In the genomic region with DNA sequence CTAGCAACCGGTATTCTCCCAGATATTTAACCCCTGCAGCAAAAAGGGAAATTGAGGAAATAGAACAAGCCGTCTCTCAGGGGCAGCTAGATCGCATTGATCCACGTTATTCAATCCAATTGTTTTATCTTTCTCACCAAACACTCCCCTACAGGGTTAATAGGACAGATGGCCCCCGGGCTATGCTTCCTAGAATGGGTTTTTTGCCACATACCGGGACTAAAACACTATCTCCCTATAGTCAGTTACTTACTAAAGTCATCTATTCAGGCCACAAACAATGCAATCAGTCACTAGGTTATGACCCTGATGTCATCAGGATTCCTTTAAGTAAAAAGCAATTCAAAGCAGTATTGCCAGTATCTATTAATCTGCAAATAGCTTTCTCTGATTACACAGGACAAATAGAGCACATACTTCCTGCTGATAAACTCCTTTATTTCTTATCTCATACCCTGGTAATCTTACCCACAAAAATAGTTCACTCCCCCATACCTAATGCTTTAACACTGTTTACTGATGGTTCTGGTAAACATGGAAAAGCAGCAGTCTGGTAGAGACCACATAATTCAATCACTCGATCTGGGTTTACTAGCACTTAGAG, we compare ENCODE assay signal across 33 cellular contexts.
DNase-seq lines count a peak whose midpoint lies in the region; ATAC-seq and TF ChIP-seq lines count a peak whose summit lies in the region.
"Had no signal": no experiment of that assay in that cellular context is flagged by ENCODE, and none has a peak within 500 bp of the region (broad histone marks: within the 10 kb centered on the region; RNA-seq: fewer than 3 reads in every experiment).

No MANE protein-coding gene starts in this region.

- TF ChIP-seq POLR2A in esophagus squamous epithelium (IDR thresholded peaks at IDR 0.05), result no peak

- peak overlapping the region; percentile 57 for H2BK5ac ChIP-seq in mesenchymal stem cell (ENCODE audit: low read depth, low read length, poor library complexity, severe bottlenecking)

- H4K8ac ChIP-seq in mesenchymal stem cell (ENCODE audit: low read length), result no peak overlapping the region

- no peak for TF ChIP-seq CTCF in esophagus squamous epithelium (IDR thresholded peaks at IDR 0.05)

- no peak overlapping the region for H2BK120ac ChIP-seq in mesenchymal stem cell (ENCODE audit: low read depth, low read length)

- no peak overlapping the region for H3K27ac Mint-ChIP-seq in activated T-helper 2 cell treated with anti-CD3 and anti-CD28 coated beads, Interferon-gamma antibody, Interleukin-2, Interleukin-4, amounts not matched to agents 10 μg/mL and 5 μg/mL and 100 μg/mL, durations not matched to agents 14 hours and 24 hours and 36 hours
- H3K27ac Mint-ChIP-seq: activated CD4-positive, alpha-beta T cell treated with anti-CD3 and anti-CD28 coated beads for 36 hours; activated CD8-positive, alpha-beta T cell treated with anti-CD3 and anti-CD28 coated beads, Interleukin-2, amount 10 ng/mL, durations not matched to agents 7 days and 5 days; activated naive CD4-positive, alpha-beta T cell treated with anti-CD3 and anti-CD28 coated beads, Interleukin-2, amount 50 U/mL, for 24 hours; CD8-positive, alpha-beta memory T cell; naive thymus-derived CD8-positive, alpha-beta T cell; stimulated activated effector memory CD8-positive, alpha-beta T cell treated with anti-CD3 and anti-CD28 coated beads, Interleukin-12 subunit alpha, Interleukin-12 subunit beta, amount 100 ng/mL, for 72 hours; T-helper 17 cell had no signal

- peaks cover 0 to 19% of the 10 kb centered on the region in 2 experiments for H3K36me3 ChIP-seq in mesenchymal stem cell (ENCODE audit: control insufficient read depth in 1 of 2, insufficient read depth in 2 of 2, low read depth in 1 of 2, low read length in 2 of 2)
- peaks cover 0 to 6% (median 0%) of the 10 kb centered on the region in 3 donors for H3K36me3 ChIP-seq in esophagus squamous epithelium
- H3K36me3 ChIP-seq: BE2C, prostate gland had no signal

- no peak overlapping the region for H2AFZ ChIP-seq in mesenchymal stem cell (ENCODE audit: low read depth, low read length)

- no peak overlapping the region for H3K4me2 ChIP-seq in mesenchymal stem cell (ENCODE audit: low read length, poor library complexity, severe bottlenecking)

- WGBS in mesenchymal stem cell, result 45% methylated on average over 7 of the region's 7 CpGs
- WGBS in esophagus squamous epithelium, 2 donors, result 56 to 68% methylated on average over 7 of the region's 7 CpGs

- H3K23ac ChIP-seq in mesenchymal stem cell (ENCODE audit: low read length in 2 of 2), result no peak overlapping the region

- no peaks in the 10 kb centered on the region for H3K4me1 ChIP-seq in mesenchymal stem cell (ENCODE audit: control insufficient read depth, insufficient read depth, low read depth, low read length)
- no peaks in the 10 kb centered on the region for H3K4me1 ChIP-seq in esophagus squamous epithelium
- H3K4me1 ChIP-seq: prostate gland had no signal

- no peak overlapping the region for H3K14ac ChIP-seq in mesenchymal stem cell (ENCODE audit: low read length in 2 of 2)

- H3K9me3 Mint-ChIP-seq in activated T-helper 2 cell treated with anti-CD3 and anti-CD28 coated beads, Interferon-gamma antibody, Interleukin-2, Interleukin-4, amounts not matched to agents 10 μg/mL and 5 μg/mL and 100 μg/mL, durations not matched to agents 14 hours and 24 hours and 36 hours, result peaks cover 17% of the 10 kb centered on the region
- H3K9me3 Mint-ChIP-seq: activated naive CD4-positive, alpha-beta T cell treated with anti-CD3 and anti-CD28 coated beads, Interleukin-2, amount 50 U/mL, for 24 hours; CD8-positive, alpha-beta memory T cell had no signal

- H3K27ac ChIP-seq in mesenchymal stem cell (ENCODE audit: low read length, poor library complexity, severe bottlenecking), result no peak overlapping the region
- H3K27ac ChIP-seq in esophagus squamous epithelium, result no peak overlapping the region

- H3K4ac ChIP-seq in mesenchymal stem cell (ENCODE audit: low read depth in 1 of 2, low read length in 2 of 2), result no peak overlapping the region

- peaks cover 14% of the 10 kb centered on the region for H3K79me1 ChIP-seq in mesenchymal stem cell (replicated peaks; ENCODE audit: low read length, poor library complexity, severe bottlenecking)

- no peak overlapping the region for H3K4me3 Mint-ChIP-seq in activated T-helper 2 cell treated with anti-CD3 and anti-CD28 coated beads, Interferon-gamma antibody, Interleukin-2, Interleukin-4, amounts not matched to agents 10 μg/mL and 5 μg/mL and 100 μg/mL, durations not matched to agents 14 hours and 24 hours and 36 hours (ENCODE audit: low read depth)
- H3K4me3 Mint-ChIP-seq: activated CD4-positive, alpha-beta T cell treated with anti-CD3 and anti-CD28 coated beads for 36 hours; activated CD8-positive, alpha-beta T cell treated with anti-CD3 and anti-CD28 coated beads, Interleukin-2, amount 10 ng/mL, durations not matched to agents 7 days and 5 days; activated naive CD4-positive, alpha-beta T cell treated with anti-CD3 and anti-CD28 coated beads, Interleukin-2, amount 50 U/mL, for 24 hours; CD8-positive, alpha-beta memory T cell; naive thymus-derived CD8-positive, alpha-beta T cell; stimulated activated effector memory CD8-positive, alpha-beta T cell treated with anti-CD3 and anti-CD28 coated beads, Interleukin-12 subunit alpha, Interleukin-12 subunit beta, amount 100 ng/mL, for 72 hours; T-helper 17 cell; type B pancreatic cell had no signal

- no peak overlapping the region for H3K18ac ChIP-seq in mesenchymal stem cell (ENCODE audit: low read depth in 1 of 2, low read length in 2 of 2)

- no peak overlapping the region for H4K91ac ChIP-seq in mesenchymal stem cell (ENCODE audit: low read length)

- H3K4me3 ChIP-seq in mesenchymal stem cell (ENCODE audit: insufficient read depth in 1 of 2, low read depth in 1 of 2, low read length in 2 of 2), result no peak overlapping the region
- H3K4me3 ChIP-seq in esophagus squamous epithelium, result no peak overlapping the region
- H3K4me3 ChIP-seq: prostate gland had no signal

- H3K36me3 Mint-ChIP-seq in activated T-helper 2 cell treated with anti-CD3 and anti-CD28 coated beads, Interferon-gamma antibody, Interleukin-2, Interleukin-4, amounts not matched to agents 10 μg/mL and 5 μg/mL and 100 μg/mL, durations not matched to agents 14 hours and 24 hours and 36 hours (ENCODE audit: low read depth), result peaks cover 27% of the 10 kb centered on the region
- H3K36me3 Mint-ChIP-seq: stimulated activated effector memory CD8-positive, alpha-beta T cell treated with anti-CD3 and anti-CD28 coated beads, Interleukin-12 subunit alpha, Interleukin-12 subunit beta, amount 100 ng/mL, for 72 hours had no signal

- no peak overlapping the region for H3K9ac ChIP-seq in mesenchymal stem cell (ENCODE audit: low read length)

- peaks cover 3% of the 10 kb centered on the region for H3K4me1 Mint-ChIP-seq in activated T-helper 2 cell treated with anti-CD3 and anti-CD28 coated beads, Interferon-gamma antibody, Interleukin-2, Interleukin-4, amounts not matched to agents 10 μg/mL and 5 μg/mL and 100 μg/mL, durations not matched to agents 14 hours and 24 hours and 36 hours (ENCODE audit: low read depth)
- H3K4me1 Mint-ChIP-seq: activated CD4-positive, alpha-beta T cell treated with anti-CD3 and anti-CD28 coated beads for 36 hours; activated naive CD4-positive, alpha-beta T cell treated with anti-CD3 and anti-CD28 coated beads, Interleukin-2, amount 50 U/mL, for 24 hours; stimulated activated effector memory CD8-positive, alpha-beta T cell treated with anti-CD3 and anti-CD28 coated beads, Interleukin-12 subunit alpha, Interleukin-12 subunit beta, amount 100 ng/mL, for 72 hours; T-helper 17 cell had no signal

- no peak overlapping the region for H2BK15ac ChIP-seq in mesenchymal stem cell (ENCODE audit: low read depth, poor library complexity, severe bottlenecking)

- H2AK5ac ChIP-seq in mesenchymal stem cell (ENCODE audit: low read length, severe bottlenecking), result no peak overlapping the region

- intact Hi-C loops in esophagus squamous epithelium (cut with DNase I), result no loop called here
- intact Hi-C loops in activated T-helper 2 cell treated with anti-CD3 and anti-CD28 coated beads, Interferon-gamma antibody, Interleukin-2, Interleukin-4, amounts not matched to agents 10 μg/mL and 5 μg/mL and 100 μg/mL, durations not matched to agents 14 hours and 24 hours and 36 hours (cut with micrococcal nuclease), result no loop called here

- H3K9me3 ChIP-seq in mesenchymal stem cell (ENCODE audit: control insufficient read depth, low read length), result no peaks in the 10 kb centered on the region
- H3K9me3 ChIP-seq in esophagus squamous epithelium, result no peaks in the 10 kb centered on the region
- H3K9me3 ChIP-seq: BE2C, prostate gland had no signal

- H3K27me3 Mint-ChIP-seq in activated T-helper 2 cell treated with anti-CD3 and anti-CD28 coated beads, Interferon-gamma antibody, Interleukin-2, Interleukin-4, amounts not matched to agents 10 μg/mL and 5 μg/mL and 100 μg/mL, durations not matched to agents 14 hours and 24 hours and 36 hours (ENCODE audit: low read depth), result no peaks in the 10 kb centered on the region
- H3K27me3 Mint-ChIP-seq: activated CD4-positive, alpha-beta T cell treated with anti-CD3 and anti-CD28 coated beads for 36 hours; activated naive CD4-positive, alpha-beta T cell treated with anti-CD3 and anti-CD28 coated beads, Interleukin-2, amount 50 U/mL, for 24 hours; naive thymus-derived CD8-positive, alpha-beta T cell; T-helper 17 cell; type B pancreatic cell had no signal

- H2BK12ac ChIP-seq in mesenchymal stem cell (ENCODE audit: low read length in 2 of 2), result no peak overlapping the region

- peak; percentile 55 for DNase-seq in CMK (ENCODE audit: low read depth)
- DNase-seq in NCI-H146 treated with DMSO at 0.1 percent for 48 hours (lab: John Stamatoyannopoulos, UW; ENCODE audit: unreplicated experiment), result peak; percentile 98
- peak; percentile 58 for DNase-seq in amniotic epithelial cell (ENCODE audit: low read depth)
- DNase-seq in mesenchymal stem cell, result no peak
- no peak for DNase-seq in esophagus squamous epithelium (lab: John Stamatoyannopoulos, UW)
- no peak for DNase-seq in activated T-helper 2 cell treated with anti-CD3 and anti-CD28 coated beads, Interferon-gamma antibody, Interleukin-2, Interleukin-4, amounts not matched to agents 10 μg/mL and 5 μg/mL and 100 μg/mL, durations not matched to agents 14 hours and 24 hours and 36 hours (ENCODE audit: low spot score)
- DNase-seq: activated CD4-positive, alpha-beta T cell treated with anti-CD3 and anti-CD28 coated beads for 36 hours; activated CD8-positive, alpha-beta T cell treated with anti-CD3 and anti-CD28 coated beads, Interleukin-2, amount 10 ng/mL, durations not matched to agents 7 days and 5 days; amygdala; BE2C; CD8-positive, alpha-beta memory T cell; DMS153; effector CD4-positive, alpha-beta T cell; HCEC 1CT; KBM-7; left ventricle myocardium superior; MM.1S; naive thymus-derived CD8-positive, alpha-beta T cell; NCI-H1105 treated with DMSO at 0.1 percent for 48 hours; NCI-H2029; NCI-H526 treated with DMSO at 0.1 percent for 48 hours; NK-92 treated with Interleukin-12 subunit alpha and Interleukin-12 subunit beta, amount 100 ng/mL, for 24 hours; nucleus accumbens; PC-3; T-helper 17 cell had no signal

- ATAC-seq in GM21515 (IDR thresholded peaks at IDR 0.05; ENCODE audit: unreplicated experiment) (no peak), HG03565 (IDR thresholded peaks at IDR 0.05; ENCODE audit: unreplicated experiment) (no peak)
- ATAC-seq: activated CD4-positive, alpha-beta T cell treated with anti-CD3 and anti-CD28 coated beads for 36 hours; activated CD8-positive, alpha-beta T cell treated with anti-CD3 and anti-CD28 coated beads, Interleukin-2, amount 10 ng/mL, durations not matched to agents 7 days and 5 days; left ventricle myocardium superior; naive thymus-derived CD8-positive, alpha-beta T cell; PC-3; sciatic nerve; SK-N-SH treated with all-trans-retinoic acid at 6 μM for 48 hours; stimulated activated effector memory CD8-positive, alpha-beta T cell treated with anti-CD3 and anti-CD28 coated beads, Interleukin-12 subunit alpha, Interleukin-12 subunit beta, amount 100 ng/mL, for 72 hours; T-helper 17 cell had no signal

- H3K27me3 ChIP-seq in mesenchymal stem cell (ENCODE audit: control insufficient read depth in 1 of 2, insufficient read depth in 1 of 2, low read length in 2 of 2) (no peaks in the 10 kb centered on the region), esophagus squamous epithelium (no peaks in the 10 kb centered on the region)
- H3K27me3 ChIP-seq: BE2C had no signal

Comparison
In these comparisons a context has a peak if more than half of its experiments do, and no peak if none do; other contexts are left out.
1. DNase-seq: peak in CMK (single experiment), NCI-H146 treated with DMSO at 0.1 percent for 48 hours (single experiment) and amniotic epithelial cell (single experiment); none in mesenchymal stem cell (single experiment), esophagus squamous epithelium (single experiment) and activated T-helper 2 cell treated with anti-CD3 and anti-CD28 coated beads, Interferon-gamma antibody, Interleukin-2, Interleukin-4, amounts not matched to agents 10 μg/mL and 5 μg/mL and 100 μg/mL, durations not matched to agents 14 hours and 24 hours and 36 hours (single experiment).